17 cellular contexts compared by ENCODE assay signal in the genomic region with DNA sequence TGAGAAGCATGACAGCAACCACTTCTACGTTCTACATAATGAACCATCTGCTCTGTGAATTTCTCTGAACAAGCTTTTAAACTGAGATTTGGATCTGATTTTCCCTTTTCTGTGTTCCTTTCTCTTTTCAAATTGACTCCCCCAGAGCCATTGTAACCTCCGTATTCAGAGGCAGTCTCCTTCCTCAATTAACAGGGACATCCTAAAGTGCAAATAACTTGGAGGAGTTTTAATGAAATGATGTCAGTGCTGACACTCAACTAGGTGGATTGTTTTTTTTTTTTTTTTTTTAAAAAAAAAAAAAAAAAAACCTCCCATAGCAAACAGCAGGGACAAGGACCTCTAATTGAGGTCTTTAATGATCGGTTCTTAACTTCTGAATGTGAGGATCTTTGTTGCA.
"Had no signal": no experiment of that assay in that cellular context is flagged by ENCODE, and none has a peak within 500 bp of the region (broad histone marks: within the 10 kb centered on the region; RNA-seq: fewer than 3 reads in every experiment).

No MANE protein-coding gene starts in this region.

- H3K4me3 ChIP-seq: lung, right atrium auricular region had no signal

- H3K9me3 Mint-ChIP-seq: activated T-helper 1 cell treated with anti-CD3 and anti-CD28 coated beads, Interleukin-12 subunit alpha, Interleukin-12 subunit beta, Interleukin-2, Interleukin-4 antibody, amounts not matched to agents 30 ng/mL and 10 ng/mL and 1 ng/mL, durations not matched to agents 14 hours and 24 hours and 36 hours; effector memory CD8-positive, alpha-beta T cell had no signal

- H3K27me3 Mint-ChIP-seq: effector memory CD8-positive, alpha-beta T cell; naive B cell had no signal

- H3K27ac Mint-ChIP-seq: activated T-helper 1 cell treated with anti-CD3 and anti-CD28 coated beads, Interleukin-12 subunit alpha, Interleukin-12 subunit beta, Interleukin-2, Interleukin-4 antibody, amounts not matched to agents 30 ng/mL and 10 ng/mL and 1 ng/mL, durations not matched to agents 14 hours and 24 hours and 36 hours; effector memory CD8-positive, alpha-beta T cell; naive B cell had no signal

- H3K27me3 ChIP-seq: right atrium auricular region had no signal

- FAIRE-seq: frontal cortex had no signal

- H3K4me1 ChIP-seq: right atrium auricular region had no signal

- H3K4me1 Mint-ChIP-seq: naive B cell had no signal

- H3K4me3 Mint-ChIP-seq: activated T-helper 1 cell treated with anti-CD3 and anti-CD28 coated beads, Interleukin-12 subunit alpha, Interleukin-12 subunit beta, Interleukin-2, Interleukin-4 antibody, amounts not matched to agents 30 ng/mL and 10 ng/mL and 1 ng/mL, durations not matched to agents 14 hours and 24 hours and 36 hours; effector memory CD8-positive, alpha-beta T cell; naive B cell had no signal

- H3K27ac ChIP-seq: right atrium auricular region had no signal

- H3K9me3 ChIP-seq: right atrium auricular region had no signal

- H3K36me3 Mint-ChIP-seq: naive B cell had no signal

- DNase-seq: activated CD4-positive, CD25-positive, alpha-beta regulatory T cell treated with anti-CD3 and anti-CD28 coated beads, Interleukin-2, amount 50 U/mL, for 72 hours; activated naive CD4-positive, alpha-beta T cell treated with Interleukin-2 at 50 U/mL for 16 hours; cortex of kidney; effector memory CD8-positive, alpha-beta T cell; islet precursor cell; naive B cell; nucleus accumbens; posterior cingulate gyrus; stimulated activated CD4-positive, alpha-beta T cell treated with anti-CD3 and anti-CD28 coated beads, Interleukin-15, amount 100 ng/mL, for 24 hours; stimulated activated CD4-positive, alpha-beta T cell treated with anti-CD3 and anti-CD28 coated beads, Interleukin-4, amount 100 ng/mL, for 1 hour; stimulated activated naive CD4-positive, alpha-beta T cell; T-helper 9 cell; trophoblast cell had no signal

- ATAC-seq: effector memory CD8-positive, alpha-beta T cell had no signal
